20 cellular contexts compared by ENCODE assay signal in the genomic region with DNA sequence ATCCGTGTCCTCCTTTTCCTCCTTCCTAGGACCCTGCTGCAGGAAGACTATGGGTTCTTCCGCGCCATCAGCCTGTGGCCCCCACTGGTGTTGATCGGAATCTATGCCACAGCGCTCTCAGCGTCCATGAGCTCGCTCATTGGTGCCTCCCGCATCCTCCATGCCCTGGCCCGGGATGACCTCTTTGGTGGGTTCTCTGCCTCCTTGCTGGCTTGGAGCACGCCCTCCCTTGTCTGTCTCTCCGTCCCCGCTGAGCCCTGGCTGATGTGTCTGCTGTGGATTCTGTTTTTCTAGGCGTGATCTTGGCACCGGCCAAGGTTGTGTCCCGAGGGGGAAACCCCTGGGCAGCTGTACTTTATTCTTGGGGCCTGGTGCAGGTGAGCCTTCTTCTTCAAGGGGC. TPM values are rescaled to one million over a fixed set of nuclear protein-coding genes. Genes with fewer than 3 reads are reported as not detected.
DNase-seq lines count a peak whose midpoint lies in the region; ATAC-seq and TF ChIP-seq lines count a peak whose summit lies in the region.
"Had no signal": no experiment of that assay in that cellular context is flagged by ENCODE, and none has a peak within 500 bp of the region (broad histone marks: within the 10 kb centered on the region; RNA-seq: fewer than 3 reads in every experiment).

No MANE protein-coding gene starts in this region.

- no peaks in the 10 kb centered on the region for H4K20me1 ChIP-seq in HCT116 (ENCODE audit: insufficient read depth)

- H3K4me1 Mint-ChIP-seq in endodermal cell (peaks cover 5% of the 10 kb centered on the region), progenitor cell of endocrine pancreas (ENCODE audit: low read depth) (no peaks in the 10 kb centered on the region)

- BruUV-seq in HCT116 (replicated peaks; lab: Mats Ljungman, UMichigan), result no TSS peak

- H3K18ac ChIP-seq in mesendoderm (ENCODE audit: low read length), result no peak overlapping the region

- H2AFZ ChIP-seq in HCT116 (ENCODE audit: low read depth, low read length, poor library complexity, severe bottlenecking), result no peak overlapping the region
- H2AFZ ChIP-seq: GM23248 had no signal

- H3K36me3 ChIP-seq in HCT116 (ENCODE audit: control insufficient read depth in 1 of 2, insufficient read depth in 2 of 2, low read length in 2 of 2), result peaks cover 2 to 13% of the 10 kb centered on the region in 2 experiments; a peak in 3 of 4 replicates
- H3K36me3 ChIP-seq in endodermal cell (ENCODE audit: control insufficient read depth, insufficient read depth, low read length), result peaks cover 18% of the 10 kb centered on the region
- peaks cover 4% of the 10 kb centered on the region for H3K36me3 ChIP-seq in mesendoderm (ENCODE audit: control insufficient read depth, insufficient read depth, low read length)

- no peaks in the 10 kb centered on the region for H3K9me3 ChIP-seq in HCT116 (ENCODE audit: control insufficient read depth in 1 of 2, insufficient read depth in 1 of 2, low read depth in 1 of 2, low read length in 2 of 2)
- H3K9me3 ChIP-seq in endodermal cell (ENCODE audit: control insufficient read depth, low read length), result no peaks in the 10 kb centered on the region

- no peak for TF ChIP-seq POLR2A in HCT116 (IDR thresholded peaks at IDR 0.05; ENCODE audit: borderline replicate concordance, extremely low read depth, insufficient read depth, insufficient read length)

- H3K56ac ChIP-seq in mesendoderm (ENCODE audit: low read length), result no peak overlapping the region

- TF ChIP-seq RAD21 in HCT116 (IDR thresholded peaks at IDR 0.05; ENCODE audit: low read depth), result no peak

- RAD21 ChIA-PET in HCT116 (lab: Charles Lee; ENCODE audit: low non-redundant PET in 1 of 2, low total read pairs in 2 of 2, uncharacterized antibody in 2 of 2, unreplicated experiment in 2 of 2), result no interaction called here

- TF ChIP-seq CTCF in 22Rv1 (IDR thresholded peaks at IDR 0.05) (no peak), HCT116 (IDR thresholded peaks at IDR 0.05 in 2 of 3, conservative IDR thresholded peaks at IDR 0.05 in 1 of 3; ENCODE audit: borderline replicate concordance in 1 of 3, insufficient read depth in 1 of 3, low read depth in 2 of 3, low read length in 2 of 3) (no peak), endodermal cell (conservative IDR thresholded peaks at IDR 0.05) (no peak), progenitor cell of endocrine pancreas (IDR thresholded peaks at IDR 0.05; ENCODE audit: unreplicated experiment) (no peak)

- H3K4me2 ChIP-seq in HCT116 (ENCODE audit: low read length) (no peak overlapping the region), mesendoderm (ENCODE audit: low read length) (no peak overlapping the region)

- H3K9ac ChIP-seq in HCT116 (ENCODE audit: low read length) (no peak overlapping the region), endodermal cell (ENCODE audit: extremely low read depth, low read length, poor library complexity, severe bottlenecking) (no peak overlapping the region), mesendoderm (ENCODE audit: low read length) (no peak overlapping the region)
- H3K9ac ChIP-seq: GM23248 had no signal

- H3K27me3 Mint-ChIP-seq in endodermal cell (ENCODE audit: insufficient read depth) (no peaks in the 10 kb centered on the region), progenitor cell of endocrine pancreas (no peaks in the 10 kb centered on the region)

- H3K4me3 Mint-ChIP-seq in endodermal cell (no peak overlapping the region), progenitor cell of endocrine pancreas (ENCODE audit: low read depth) (no peak overlapping the region)

- H3K27ac Mint-ChIP-seq in endodermal cell (peak overlapping the region; percentile 66), progenitor cell of endocrine pancreas (no peak overlapping the region)

- ATAC-seq in HCT116, result peak; percentile 13; the same call in 1 of the 2 replicates
- ATAC-seq: GM12878 had no signal

- no peak overlapping the region for H2BK15ac ChIP-seq in mesendoderm (replicated peaks; ENCODE audit: low read depth)

- no peaks in the 10 kb centered on the region for H3K27me3 ChIP-seq in HCT116 (ENCODE audit: insufficient read depth, low read length)
- H3K27me3 ChIP-seq in endodermal cell (ENCODE audit: control insufficient read depth, insufficient read depth, low read length, poor library complexity, severe bottlenecking), result no peaks in the 10 kb centered on the region
- no peaks in the 10 kb centered on the region for H3K27me3 ChIP-seq in mesendoderm (ENCODE audit: insufficient read depth, low read length, poor library complexity)

- intact Hi-C loops in HCT116 (cut with micrococcal nuclease), result no loop called here

- no peaks in the 10 kb centered on the region for H3K9me2 ChIP-seq in HCT116 (ENCODE audit: insufficient read depth)

- H3K36me3 Mint-ChIP-seq in endodermal cell (ENCODE audit: low read depth) (peaks cover 50% of the 10 kb centered on the region), progenitor cell of endocrine pancreas (ENCODE audit: insufficient read depth) (peaks cover 16% of the 10 kb centered on the region)

- CTCF ChIA-PET in HCT116 (lab: Charles Lee), result no interaction called here

- H3K4me1 ChIP-seq in HCT116 (ENCODE audit: control insufficient read depth in 1 of 2, insufficient read depth in 2 of 2, low read length in 2 of 2) (peaks cover 3 to 5% of the 10 kb centered on the region in 2 experiments; a peak in 2 of 4 replicates), endodermal cell (ENCODE audit: control insufficient read depth, insufficient read depth, low read length) (peaks cover 3% of the 10 kb centered on the region), mesendoderm (ENCODE audit: control insufficient read depth, low read depth, low read length) (no peaks in the 10 kb centered on the region)

- WGBS in endodermal cell (ENCODE audit: insufficient coverage in 1 of 2, insufficient read length in 1 of 2), 2 experiments, result 90 to 94% methylated on average over 13 to 15 of the region's 15 CpGs
- no CpG with 5 or more reads among the region's 15 CpGs for WGBS in mesendoderm (ENCODE audit: extremely low coverage, insufficient coverage, low lambda C conversion rate)

- peaks cover 12% of the 10 kb centered on the region for H3K79me1 ChIP-seq in mesendoderm (ENCODE audit: low read length)

- H3K9me3 Mint-ChIP-seq in endodermal cell (no peaks in the 10 kb centered on the region), progenitor cell of endocrine pancreas (ENCODE audit: low read depth) (no peaks in the 10 kb centered on the region)
- H3K9me3 Mint-ChIP-seq: CD14-positive monocyte had no signal

- POLR2A ChIA-PET in HCT116 (lab: Charles Lee), result no interaction called here

- no peak overlapping the region for H2BK120ac ChIP-seq in mesendoderm (ENCODE audit: low read depth, low read length)

- no peak overlapping the region for H4K5ac ChIP-seq in mesendoderm (ENCODE audit: low read length)

- no peak overlapping the region for H4K8ac ChIP-seq in mesendoderm (ENCODE audit: low read depth, low read length)

- peak overlapping the region; percentile 67 for H3K27ac ChIP-seq in 22Rv1
- no peak overlapping the region for H3K27ac ChIP-seq in HCT116 (ENCODE audit: low read depth, low read length)
- H3K27ac ChIP-seq in endodermal cell (ENCODE audit: low read depth, low read length), result no peak overlapping the region
- no peak overlapping the region for H3K27ac ChIP-seq in mesendoderm (ENCODE audit: low read depth, low read length)
- H3K27ac ChIP-seq: GM23248 had no signal

- no peak overlapping the region for H3K23ac ChIP-seq in mesendoderm (ENCODE audit: low read length)

- H3K4me3 ChIP-seq in HCT116 (replicated peaks in 1 of 2; ENCODE audit: low read depth in 1 of 2, low read length in 2 of 2) (no peak overlapping the region), endodermal cell (ENCODE audit: low read length) (no peak overlapping the region), mesendoderm (ENCODE audit: low read length) (no peak overlapping the region)
- H3K4me3 ChIP-seq: GM12878, GM23248 had no signal

- DNase-seq in HCT116 (ENCODE audit: low read depth, low spot score), result no peak
- no peak for DNase-seq in endodermal cell
- DNase-seq in mesendoderm, result peak; percentile 21
- DNase-seq in progenitor cell of endocrine pancreas (ENCODE audit: low spot score, unreplicated experiment), result no peak
- DNase-seq in cerebellar nuclear complex (lab: John Stamatoyannopoulos, UW), result no peak
- no peak for DNase-seq in medulla oblongata (ENCODE audit: extremely low spot score)
- no peak for DNase-seq in stimulated activated CD4-positive, alpha-beta T cell treated with anti-CD3 and anti-CD28 coated beads, Interleukin-4, amount 100 ng/mL, for 24 hours
- DNase-seq: GM23248, HCEC 1CT, Kasumi-1, NCI-H1417, NCI-H1694 treated with DMSO at 0.1 percent for 48 hours, NCI-H446 treated with DMSO at 0.1 percent for 48 hours, NCI-H526 treated with DMSO at 0.1 percent for 48 hours, OCI-M1, Right ventricle myocardium superior, SW 1271 had no signal

- H3K79me2 ChIP-seq in HCT116 (ENCODE audit: insufficient read depth, low read length) (peaks cover 2% of the 10 kb centered on the region; the same call in 1 of the 2 replicates), mesendoderm (ENCODE audit: control insufficient read depth, insufficient read depth, low read length) (no peaks in the 10 kb centered on the region)

- H2AK5ac ChIP-seq in mesendoderm (ENCODE audit: low read length), result no peak overlapping the region

- no peak overlapping the region for H3K4ac ChIP-seq in mesendoderm (ENCODE audit: low read depth, low read length)

- H2BK5ac ChIP-seq in mesendoderm (ENCODE audit: low read length), result no peak overlapping the region

RNA-seq across cellular contexts. Expression of gene TRIP6, which starts 7.3 kb away (rescaled TPM):
- total RNA-seq in HCT116 (2021; ENCODE audit: unreplicated experiment), result 102 TPM
- polyA plus RNA-seq in HCT116 (2012), result 99.7 and 124 TPM in 2 replicates
- 100 to 1,000 TPM; 107 to 114 TPM for total RNA-seq in endodermal cell
- 56.2 TPM for polyA plus RNA-seq in endodermal cell (2013, experiment 1 of 2)
- 56.4 TPM for polyA plus RNA-seq in endodermal cell (2013, experiment 2 of 2)
- 84.1 TPM for polyA plus RNA-seq in mesendoderm (2013, experiment 1 of 2)
- 85.5 TPM for polyA plus RNA-seq in mesendoderm (2013, experiment 2 of 2)
- total RNA-seq in progenitor cell of endocrine pancreas, result 76.9 and 87.0 TPM in 2 replicates

RNA-seq across cellular contexts. Expression of gene SLC12A9, which starts 7.3 kb away (rescaled TPM):
- total RNA-seq in HCT116 (2021; ENCODE audit: unreplicated experiment) (24.6 TPM), endodermal cell (10 to 100 TPM; 22.5 to 35.1 TPM), progenitor cell of endocrine pancreas (57.9 and 62.6 TPM in 2 replicates)
- polyA plus RNA-seq in HCT116 (2012), result 14.7 and 15.4 TPM in 2 replicates
- 17.0 TPM for polyA plus RNA-seq in endodermal cell (2013, experiment 1 of 2)
- polyA plus RNA-seq in endodermal cell (2013, experiment 2 of 2), result 16.7 TPM
- 16.0 TPM for polyA plus RNA-seq in mesendoderm (2013, experiment 1 of 2)
- 16.1 TPM for polyA plus RNA-seq in mesendoderm (2013, experiment 2 of 2)

RNA-seq across cellular contexts. Expression of gene SRRT, which starts 15.0 kb away (rescaled TPM):
- 252 TPM for total RNA-seq in HCT116 (2021; ENCODE audit: unreplicated experiment)
- polyA plus RNA-seq in HCT116 (2012), result 143 and 146 TPM in 2 replicates
- total RNA-seq in endodermal cell, result 100 to 1,000 TPM; 186 to 236 TPM
- polyA plus RNA-seq in endodermal cell (2013, experiment 1 of 2), result 161 TPM
- 142 TPM for polyA plus RNA-seq in endodermal cell (2013, experiment 2 of 2)
- polyA plus RNA-seq in mesendoderm (2013, experiment 1 of 2), result 168 TPM
- 157 TPM for polyA plus RNA-seq in mesendoderm (2013, experiment 2 of 2)
- 293 and 302 TPM in 2 replicates for total RNA-seq in progenitor cell of endocrine pancreas

RNA-seq across cellular contexts. Expression of gene UFSP1, which starts 29.7 kb away (rescaled TPM):
- total RNA-seq in HCT116 (2021; ENCODE audit: unreplicated experiment) (5.6 TPM), endodermal cell (1 to 10 TPM; 3.7 to 4.0 TPM), progenitor cell of endocrine pancreas (2.3 and 3.5 TPM in 2 replicates)
- 2.4 and 3.1 TPM in 2 replicates for polyA plus RNA-seq in HCT116 (2012)
- polyA plus RNA-seq in endodermal cell (2013, experiment 1 of 2), result 1.4 TPM
- 2.2 TPM for polyA plus RNA-seq in endodermal cell (2013, experiment 2 of 2)
- polyA plus RNA-seq in mesendoderm (2013, experiment 1 of 2), result 2.1 TPM
- 2.2 TPM for polyA plus RNA-seq in mesendoderm (2013, experiment 2 of 2)

RNA-seq across cellular contexts. Expression of gene EPHB4, which starts 32.5 kb away (rescaled TPM):
- 61.1 TPM for total RNA-seq in HCT116 (2021; ENCODE audit: unreplicated experiment)
- 56.7 and 60.4 TPM in 2 replicates for polyA plus RNA-seq in HCT116 (2012)
- total RNA-seq in endodermal cell, result 100 to 1,000 TPM; 106 to 117 TPM
- 49.4 TPM for polyA plus RNA-seq in endodermal cell (2013, experiment 1 of 2)
- 46.5 TPM for polyA plus RNA-seq in endodermal cell (2013, experiment 2 of 2)
- polyA plus RNA-seq in mesendoderm (2013, experiment 1 of 2), result 64.2 TPM
- 64.1 TPM for polyA plus RNA-seq in mesendoderm (2013, experiment 2 of 2)
- total RNA-seq in progenitor cell of endocrine pancreas, result 164 TPM in 2 replicates
